ENCODE assay signal across 26 cellular contexts in genomic region chr3:107307205-107307604, GRCh38.
"Had no signal": no experiment of that assay in that cellular context is flagged by ENCODE, and none has a peak within 500 bp of the region (broad histone marks: within the 10 kb centered on the region; RNA-seq: fewer than 3 reads in every experiment).

No MANE protein-coding gene starts in this region.

- ATAC-seq: activated CD4-positive, alpha-beta T cell treated with anti-CD3 and anti-CD28 coated beads for 36 hours; activated naive CD4-positive, alpha-beta T cell treated with anti-CD3 and anti-CD28 coated beads, Interleukin-2, amount 50 U/mL, for 72 hours; activated T-cell treated with anti-CD3 and anti-CD28 coated beads, Interleukin-2, amount 50 U/mL, for 72 hours; esophagus mucosa; gastrocnemius medialis; heart left ventricle had no signal

- H3K4me1 ChIP-seq: ascending aorta, breast epithelium, gastrocnemius medialis, heart left ventricle had no signal

- H3K27ac ChIP-seq: ascending aorta, breast epithelium, coronary artery, dorsolateral prefrontal cortex, gastrocnemius medialis, heart left ventricle had no signal

- H3K27me3 ChIP-seq: ascending aorta, breast epithelium, dorsolateral prefrontal cortex, gastrocnemius medialis, heart left ventricle had no signal

- H3K9me3 ChIP-seq: ascending aorta, breast epithelium, gastrocnemius medialis, heart left ventricle had no signal

- H3K36me3 ChIP-seq: ascending aorta, breast epithelium, gastrocnemius medialis, heart left ventricle had no signal

- H3K4me3 ChIP-seq: ascending aorta, breast epithelium, coronary artery, dorsolateral prefrontal cortex, gastrocnemius medialis, heart left ventricle had no signal

- DNase-seq: activated CD4-positive, alpha-beta memory T cell treated with anti-CD3 and anti-CD28 coated beads, Interleukin-2, amount 10 ng/mL, durations not matched to agents 7 days and 5 days; activated CD4-positive, alpha-beta T cell treated with anti-CD3 and anti-CD28 coated beads for 36 hours; activated CD4-positive, alpha-beta T cell treated with anti-CD3 and anti-CD28 coated beads, Interleukin-2, amount 10 ng/mL, durations not matched to agents 24 days and 14 days; activated CD4-positive, CD25-positive, alpha-beta regulatory T cell; activated CD4-positive, CD25-positive, alpha-beta regulatory T cell treated with anti-CD3 and anti-CD28 coated beads, Interleukin-2, amount 50 U/mL, for 72 hours; activated CD8-positive, alpha-beta memory T cell treated with anti-CD3 and anti-CD28 coated beads, Interleukin-2, amount 50 U/mL, for 48 hours; activated gamma-delta T cell; activated naive CD4-positive, alpha-beta T cell; activated naive CD4-positive, alpha-beta T cell treated with anti-CD3 and anti-CD28 coated beads, Interleukin-2, amount 10 ng/mL, durations not matched to agents 7 days and 5 days; activated naive CD8-positive, alpha-beta T cell treated with anti-CD3 and anti-CD28 coated beads, Interleukin-2, amount 10 ng/mL, durations not matched to agents 7 days and 5 days; activated T-cell treated with anti-CD3 and anti-CD28 coated beads for 4 hours; activated T-cell treated with anti-CD3 and anti-CD28 coated beads, Interleukin-2, amount 50 U/mL, for 24 hours; activated T-cell treated with anti-CD3 and anti-CD28 coated beads, Interleukin-2, amount 50 U/mL, for 72 hours; dorsolateral prefrontal cortex; effector memory CD4-positive, alpha-beta T cell; endodermal cell; foreskin fibroblast; gastrocnemius medialis; glutamatergic neuron; heart left ventricle; T1000 had no signal
